1 cellular context compared by ENCODE assay signal in genomic region chr2:171893824-171894611, GRCh38.
TF ChIP-seq lines count a peak whose summit lies in the region.

A gene with protein sequence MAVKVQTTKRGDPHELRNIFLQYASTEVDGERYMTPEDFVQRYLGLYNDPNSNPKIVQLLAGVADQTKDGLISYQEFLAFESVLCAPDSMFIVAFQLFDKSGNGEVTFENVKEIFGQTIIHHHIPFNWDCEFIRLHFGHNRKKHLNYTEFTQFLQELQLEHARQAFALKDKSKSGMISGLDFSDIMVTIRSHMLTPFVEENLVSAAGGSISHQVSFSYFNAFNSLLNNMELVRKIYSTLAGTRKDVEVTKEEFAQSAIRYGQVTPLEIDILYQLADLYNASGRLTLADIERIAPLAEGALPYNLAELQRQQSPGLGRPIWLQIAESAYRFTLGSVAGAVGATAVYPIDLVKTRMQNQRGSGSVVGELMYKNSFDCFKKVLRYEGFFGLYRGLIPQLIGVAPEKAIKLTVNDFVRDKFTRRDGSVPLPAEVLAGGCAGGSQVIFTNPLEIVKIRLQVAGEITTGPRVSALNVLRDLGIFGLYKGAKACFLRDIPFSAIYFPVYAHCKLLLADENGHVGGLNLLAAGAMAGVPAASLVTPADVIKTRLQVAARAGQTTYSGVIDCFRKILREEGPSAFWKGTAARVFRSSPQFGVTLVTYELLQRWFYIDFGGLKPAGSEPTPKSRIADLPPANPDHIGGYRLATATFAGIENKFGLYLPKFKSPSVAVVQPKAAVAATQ (minus strand): TSS chr2:171894244. CDS start chr2:171894214, 30 bp downstream.

TF ChIP-seq in GM12878, 131 proteins besides CTCF, POLR2A, EP300 and RAD21 (continued from another document and continues in another):
- TF ChIP-seq TCF7 (IDR thresholded peaks at IDR 0.05; ENCODE audit: borderline replicate concordance) (no peak), MTA3 (IDR thresholded peaks at IDR 0.05; ENCODE audit: borderline replicate concordance, low read length) (no peak), STAT1 (conservative IDR thresholded peaks at IDR 0.05) (no peak), HDAC2 (IDR thresholded peaks at IDR 0.05) (no peak), SMAD5 (IDR thresholded peaks at IDR 0.05; ENCODE audit: low read depth) (peak; percentile 48; the same call in 1 of the 2 replicates), EED (IDR thresholded peaks at IDR 0.05; ENCODE audit: low read depth) (0 out of 2 replicates have a peak, but pooled peaks have one; percentile 45), FOS (IDR thresholded peaks at IDR 0.05; ENCODE audit: borderline replicate concordance, extremely low read depth, insufficient read length) (no peak), SMC3 (IDR thresholded peaks at IDR 0.05; ENCODE audit: borderline replicate concordance, low read length) (no peak), CHD4 (IDR thresholded peaks at IDR 0.05) (no peak), ETV6 (conservative IDR thresholded peaks at IDR 0.05 in 1 of 2, IDR thresholded peaks at IDR 0.05 in 1 of 2; ENCODE audit: borderline replicate concordance in 1 of 2, low read depth in 1 of 2) (no peak), FOXM1 (IDR thresholded peaks at IDR 0.05; ENCODE audit: low read depth, low read length) (no peak), POU2F2 (IDR thresholded peaks at IDR 0.05; ENCODE audit: borderline replicate concordance, low read depth, low read length) (peak; percentile 91; the same call in 2 of the 3 replicates), DPF2 (IDR thresholded peaks at IDR 0.05) (peak; percentile 80), PAX5 (IDR thresholded peaks at IDR 0.05; ENCODE audit: borderline replicate concordance, low read depth, low read length) (no peak), ZSCAN29 (IDR thresholded peaks at IDR 0.05) (no peak), ELK1 (IDR thresholded peaks at IDR 0.05; ENCODE audit: low read depth, low read length) (0 out of 2 replicates have a peak, but pooled peaks have one; percentile 30), CREB1 (IDR thresholded peaks at IDR 0.05; ENCODE audit: low read depth) (no peak), NR2C1 (IDR thresholded peaks at IDR 0.05) (no peak; the same call in 1 of the 2 replicates), RUNX3 (IDR thresholded peaks at IDR 0.05; ENCODE audit: low read length) (no peak; the same call in none of the 2 replicates), MTA2 (IDR thresholded peaks at IDR 0.05; ENCODE audit: low read depth) (no peak), SUZ12 (IDR thresholded peaks at IDR 0.05; ENCODE audit: unreplicated experiment) (no peak), NBN (IDR thresholded peaks at IDR 0.05) (peak; percentile 79), ATF3 (IDR thresholded peaks at IDR 0.05; ENCODE audit: borderline replicate concordance, extremely low read depth, low read depth, low read length) (no peak), PKNOX1 (IDR thresholded peaks at IDR 0.05) (no peak), ZNF24 (IDR thresholded peaks at IDR 0.05) (0 out of 2 replicates have a peak, but pooled peaks have one; percentile 45), CREM (IDR thresholded peaks at IDR 0.05; ENCODE audit: low read depth) (no peak; the same call in 1 of the 2 replicates), ZZZ3 (IDR thresholded peaks at IDR 0.05; ENCODE audit: control insufficient read depth, insufficient read length, low read depth) (no peak), MEF2A (IDR thresholded peaks at IDR 0.05; ENCODE audit: insufficient read depth, low read depth, low read length) (no peak), KDM1A (IDR thresholded peaks at IDR 0.05; ENCODE audit: borderline replicate concordance) (no peak), ZBTB4 (CRISPR knock-in tag; IDR thresholded peaks at IDR 0.05) (no peak), CHD2 (IDR thresholded peaks at IDR 0.05; ENCODE audit: borderline replicate concordance, low read depth, low read length) (peak; percentile 30; the same call in 1 of the 2 replicates), GABPA (IDR thresholded peaks at IDR 0.05; ENCODE audit: low read depth) (no peak), SIN3A (IDR thresholded peaks at IDR 0.05; ENCODE audit: low read depth, low read length) (peak; percentile 80; the same call in 1 of the 2 replicates), ZNF274 (IDR thresholded peaks at IDR 0.05; ENCODE audit: insufficient read depth, insufficient read length) (no peak), SPI1 (IDR thresholded peaks at IDR 0.05; ENCODE audit: borderline replicate concordance, insufficient read depth, low read depth, low read length) (peak; percentile 44; the same call in 1 of the 2 replicates), ZBED1 (IDR thresholded peaks at IDR 0.05; ENCODE audit: borderline replicate concordance) (peak; percentile 22; the same call in 1 of the 2 replicates), MYB (IDR thresholded peaks at IDR 0.05; ENCODE audit: borderline replicate concordance, low read depth, low read length) (no peak), YBX1 (IDR thresholded peaks at IDR 0.05) (no peak), CBX5 (IDR thresholded peaks at IDR 0.05; ENCODE audit: low read depth) (0 out of 2 replicates have a peak, but pooled peaks have one; percentile 39), KLF5 (IDR thresholded peaks at IDR 0.05; ENCODE audit: partially characterized antibody) (peak; percentile 60), TBL1XR1 (IDR thresholded peaks at IDR 0.05; ENCODE audit: low read depth, low read length) (no peak), SMAD1 (IDR thresholded peaks at IDR 0.05; ENCODE audit: low read depth, partially characterized antibody) (no peak), RB1 (IDR thresholded peaks at IDR 0.05; ENCODE audit: borderline replicate concordance) (no peak; the same call in 1 of the 2 replicates)
- TF ChIP-seq, protein P1, sequence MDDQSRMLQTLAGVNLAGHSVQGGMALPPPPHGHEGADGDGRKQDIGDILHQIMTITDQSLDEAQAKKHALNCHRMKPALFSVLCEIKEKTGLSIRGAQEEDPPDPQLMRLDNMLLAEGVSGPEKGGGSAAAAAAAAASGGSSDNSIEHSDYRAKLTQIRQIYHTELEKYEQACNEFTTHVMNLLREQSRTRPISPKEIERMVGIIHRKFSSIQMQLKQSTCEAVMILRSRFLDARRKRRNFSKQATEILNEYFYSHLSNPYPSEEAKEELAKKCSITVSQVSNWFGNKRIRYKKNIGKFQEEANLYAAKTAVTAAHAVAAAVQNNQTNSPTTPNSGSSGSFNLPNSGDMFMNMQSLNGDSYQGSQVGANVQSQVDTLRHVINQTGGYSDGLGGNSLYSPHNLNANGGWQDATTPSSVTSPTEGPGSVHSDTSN (IDR thresholded peaks at IDR 0.05; ENCODE audit: insufficient replicate concordance, low read depth, low read length): no peak
- TF ChIP-seq, protein P2, sequence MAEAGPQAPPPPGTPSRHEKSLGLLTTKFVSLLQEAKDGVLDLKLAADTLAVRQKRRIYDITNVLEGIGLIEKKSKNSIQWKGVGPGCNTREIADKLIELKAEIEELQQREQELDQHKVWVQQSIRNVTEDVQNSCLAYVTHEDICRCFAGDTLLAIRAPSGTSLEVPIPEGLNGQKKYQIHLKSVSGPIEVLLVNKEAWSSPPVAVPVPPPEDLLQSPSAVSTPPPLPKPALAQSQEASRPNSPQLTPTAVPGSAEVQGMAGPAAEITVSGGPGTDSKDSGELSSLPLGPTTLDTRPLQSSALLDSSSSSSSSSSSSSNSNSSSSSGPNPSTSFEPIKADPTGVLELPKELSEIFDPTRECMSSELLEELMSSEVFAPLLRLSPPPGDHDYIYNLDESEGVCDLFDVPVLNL (IDR thresholded peaks at IDR 0.05; ENCODE audit: low read depth, low read length): 0 out of 2 replicates have a peak, but pooled peaks have one; percentile 13
- TF ChIP-seq, protein P3, sequence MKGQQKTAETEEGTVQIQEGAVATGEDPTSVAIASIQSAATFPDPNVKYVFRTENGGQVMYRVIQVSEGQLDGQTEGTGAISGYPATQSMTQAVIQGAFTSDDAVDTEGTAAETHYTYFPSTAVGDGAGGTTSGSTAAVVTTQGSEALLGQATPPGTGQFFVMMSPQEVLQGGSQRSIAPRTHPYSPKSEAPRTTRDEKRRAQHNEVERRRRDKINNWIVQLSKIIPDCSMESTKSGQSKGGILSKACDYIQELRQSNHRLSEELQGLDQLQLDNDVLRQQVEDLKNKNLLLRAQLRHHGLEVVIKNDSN (IDR thresholded peaks at IDR 0.05; ENCODE audit: borderline replicate concordance, extremely low read length, insufficient read depth, low read depth, low read length): no peak
- TF ChIP-seq, protein P4, sequence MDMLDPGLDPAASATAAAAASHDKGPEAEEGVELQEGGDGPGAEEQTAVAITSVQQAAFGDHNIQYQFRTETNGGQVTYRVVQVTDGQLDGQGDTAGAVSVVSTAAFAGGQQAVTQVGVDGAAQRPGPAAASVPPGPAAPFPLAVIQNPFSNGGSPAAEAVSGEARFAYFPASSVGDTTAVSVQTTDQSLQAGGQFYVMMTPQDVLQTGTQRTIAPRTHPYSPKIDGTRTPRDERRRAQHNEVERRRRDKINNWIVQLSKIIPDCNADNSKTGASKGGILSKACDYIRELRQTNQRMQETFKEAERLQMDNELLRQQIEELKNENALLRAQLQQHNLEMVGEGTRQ (IDR thresholded peaks at IDR 0.05; ENCODE audit: borderline replicate concordance, low read depth, low read length): no peak
- TF ChIP-seq, protein P5, sequence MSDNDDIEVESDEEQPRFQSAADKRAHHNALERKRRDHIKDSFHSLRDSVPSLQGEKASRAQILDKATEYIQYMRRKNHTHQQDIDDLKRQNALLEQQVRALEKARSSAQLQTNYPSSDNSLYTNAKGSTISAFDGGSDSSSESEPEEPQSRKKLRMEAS (IDR thresholded peaks at IDR 0.05; ENCODE audit: low read depth, low read length): peak; percentile 68
- TF ChIP-seq, protein P6, sequence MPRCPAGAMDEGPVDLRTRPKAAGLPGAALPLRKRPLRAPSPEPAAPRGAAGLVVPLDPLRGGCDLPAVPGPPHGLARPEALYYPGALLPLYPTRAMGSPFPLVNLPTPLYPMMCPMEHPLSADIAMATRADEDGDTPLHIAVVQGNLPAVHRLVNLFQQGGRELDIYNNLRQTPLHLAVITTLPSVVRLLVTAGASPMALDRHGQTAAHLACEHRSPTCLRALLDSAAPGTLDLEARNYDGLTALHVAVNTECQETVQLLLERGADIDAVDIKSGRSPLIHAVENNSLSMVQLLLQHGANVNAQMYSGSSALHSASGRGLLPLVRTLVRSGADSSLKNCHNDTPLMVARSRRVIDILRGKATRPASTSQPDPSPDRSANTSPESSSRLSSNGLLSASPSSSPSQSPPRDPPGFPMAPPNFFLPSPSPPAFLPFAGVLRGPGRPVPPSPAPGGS (IDR thresholded peaks at IDR 0.05; ENCODE audit: borderline replicate concordance, insufficient read depth, low read depth, low read length, poor library complexity, severe bottlenecking): peak; percentile 13
